18 cellular contexts compared by ENCODE assay signal in the genomic region with DNA sequence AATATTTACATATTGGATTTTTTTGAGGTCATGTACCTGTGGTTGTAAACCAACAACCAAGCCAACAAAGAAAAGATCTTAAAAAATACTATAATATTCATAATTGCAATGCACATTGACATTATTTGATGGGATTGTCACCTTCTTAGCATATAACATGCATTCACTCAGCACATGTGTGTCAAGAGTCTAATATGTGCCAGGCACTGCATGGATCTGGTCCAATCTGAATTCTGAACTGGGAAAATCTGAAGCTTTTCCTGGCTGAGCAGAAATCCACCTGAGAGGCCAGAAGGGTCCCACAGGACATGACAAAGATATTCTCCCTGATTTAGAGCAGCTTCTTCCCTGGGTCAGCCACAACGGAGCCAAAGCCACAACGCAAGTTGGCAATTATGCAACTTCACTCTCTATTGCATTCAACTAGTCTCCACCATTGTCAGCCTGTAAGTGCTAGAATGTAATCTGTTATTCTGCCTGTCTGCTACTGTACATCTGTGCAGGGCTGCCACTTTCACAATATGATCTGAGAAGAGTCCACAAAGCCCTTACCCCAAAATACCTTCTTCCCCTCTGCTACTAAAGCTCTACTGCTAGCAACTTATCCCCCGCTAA. TPM values are rescaled to one million over a fixed set of nuclear protein-coding genes. Genes with fewer than 3 reads are reported as not detected.
A peak's percentile ranks its signal among the peaks of the same experiment; 100 is the strongest.
DNase-seq lines count a peak whose midpoint lies in the region; ATAC-seq and TF ChIP-seq lines count a peak whose summit lies in the region.
"Had no signal": no experiment of that assay in that cellular context is flagged by ENCODE, and none has a peak within 500 bp of the region (broad histone marks: within the 10 kb centered on the region; RNA-seq: fewer than 3 reads in every experiment).

No MANE protein-coding gene starts in this region.

- H3K27ac ChIP-seq in BLaER1 treated with 17β-estradiol and CSF1 and Interleukin-3, amounts not matched to agents 10 nM and 100 nM: 0 out of 22 replicates have a peak overlapping the region, but pooled peaks of 2 of the 11 experiments have one; percentile 20 to 21
- no peak overlapping the region for H3K27ac ChIP-seq in left lung
- H3K27ac ChIP-seq: A549 had no signal

- peaks cover 12 to 29% (median 23%) of the 10 kb centered on the region in 10 experiments for H3K4me1 ChIP-seq in BLaER1 treated with 17β-estradiol and CSF1 and Interleukin-3, amounts not matched to agents 10 nM and 100 nM
- H3K4me1 ChIP-seq in left lung: peaks cover 0 to 8% of the 10 kb centered on the region in 2 donors
- H3K4me1 ChIP-seq: A549, Caco-2 had no signal

- H4K20me1 ChIP-seq in BLaER1 treated with 17β-estradiol and CSF1 and Interleukin-3, amounts not matched to agents 10 nM and 100 nM: no peaks in the 10 kb centered on the region

- no peak overlapping the region for H3K4me3 ChIP-seq in BLaER1 treated with 17β-estradiol and CSF1 and Interleukin-3, amounts not matched to agents 10 nM and 100 nM
- no peak overlapping the region for H3K4me3 ChIP-seq in left lung
- H3K4me3 ChIP-seq: A549 had no signal

- CTCF ChIA-PET in activated CD8-positive, alpha-beta T cell treated with anti-CD3 and anti-CD28 coated beads, Interleukin-2, amount 10 ng/mL, durations not matched to agents 7 days and 5 days (lab: Charles Lee): no interaction called here

- intact Hi-C loops in left lung (cut with DNase I): no loop called here

- H3K27ac Mint-ChIP-seq in activated CD8-positive, alpha-beta T cell treated with anti-CD3 and anti-CD28 coated beads, Interleukin-2, amount 10 ng/mL, durations not matched to agents 7 days and 5 days: no peak overlapping the region

- no peaks in the 10 kb centered on the region for H3K4me1 Mint-ChIP-seq in activated CD8-positive, alpha-beta T cell treated with anti-CD3 and anti-CD28 coated beads, Interleukin-2, amount 10 ng/mL, durations not matched to agents 7 days and 5 days (ENCODE audit: low read depth)

- no peaks in the 10 kb centered on the region for H3K9me3 Mint-ChIP-seq in activated CD8-positive, alpha-beta T cell treated with anti-CD3 and anti-CD28 coated beads, Interleukin-2, amount 10 ng/mL, durations not matched to agents 7 days and 5 days (ENCODE audit: insufficient read depth)

- no peak for TF ChIP-seq CTCF in left lung (IDR thresholded peaks at IDR 0.05)

- POLR2A ChIA-PET in activated CD8-positive, alpha-beta T cell treated with anti-CD3 and anti-CD28 coated beads, Interleukin-2, amount 10 ng/mL, durations not matched to agents 7 days and 5 days (lab: Charles Lee): no interaction called here

- H3K27me3 Mint-ChIP-seq in activated CD8-positive, alpha-beta T cell treated with anti-CD3 and anti-CD28 coated beads, Interleukin-2, amount 10 ng/mL, durations not matched to agents 7 days and 5 days (ENCODE audit: low read depth): peaks cover 6% of the 10 kb centered on the region

- H3K9me3 ChIP-seq in BLaER1 treated with 17β-estradiol and CSF1 and Interleukin-3, amounts not matched to agents 10 nM and 100 nM (replicated peaks in 1 of 11): peaks cover 0 to 12% (median 6%) of the 10 kb centered on the region in 11 experiments; a peak in 1 of 22 replicates
- H3K9me3 ChIP-seq in left lung: no peaks in the 10 kb centered on the region
- H3K9me3 ChIP-seq: A549, Caco-2 had no signal

- H3K4me3 Mint-ChIP-seq in activated CD8-positive, alpha-beta T cell treated with anti-CD3 and anti-CD28 coated beads, Interleukin-2, amount 10 ng/mL, durations not matched to agents 7 days and 5 days: no peak overlapping the region

- no peaks in the 10 kb centered on the region for H3K27me3 ChIP-seq in BLaER1 treated with 17β-estradiol and CSF1 and Interleukin-3, amounts not matched to agents 10 nM and 100 nM
- peaks cover 0 to 18% of the 10 kb centered on the region in 2 donors for H3K27me3 ChIP-seq in left lung

- ATAC-seq in left lung: peak; percentile 21
- no peak for ATAC-seq in activated CD8-positive, alpha-beta T cell treated with anti-CD3 and anti-CD28 coated beads, Interleukin-2, amount 10 ng/mL, durations not matched to agents 7 days and 5 days
- ATAC-seq: A549 had no signal

- H3K4me2 ChIP-seq in BLaER1 treated with 17β-estradiol and CSF1 and Interleukin-3, amounts not matched to agents 10 nM and 100 nM: peak overlapping the region; percentile 18 to 68 (median 58); a peak in 20 of 22 replicates
- H3K4me2 ChIP-seq: A549 had no signal

- DNase-seq in MV-4-11 (lab: John Stamatoyannopoulos, UW): peak; percentile 93
- DNase-seq in SKM-1 (lab: John Stamatoyannopoulos, UW; ENCODE audit: unreplicated experiment): peak; percentile 54
- DNase-seq in left lung: no peak
- no peak for DNase-seq in ecto neural progenitor cell (ENCODE audit: low spot score)
- no peak for DNase-seq in activated CD8-positive, alpha-beta T cell treated with anti-CD3 and anti-CD28 coated beads, Interleukin-2, amount 10 ng/mL, durations not matched to agents 7 days and 5 days
- no peak for DNase-seq in 8988T
- no peak for DNase-seq in stimulated activated CD4-positive, alpha-beta T cell treated with anti-CD3 and anti-CD28 coated beads, Interleukin-4, amount 100 ng/mL, for 24 hours
- DNase-seq: Caco-2, DMS153, Karpas-422, MM.1S, NCI-H1436, NCI-H2029, NCI-H774, SHP77 had no signal

- H3K36me3 Mint-ChIP-seq in activated CD8-positive, alpha-beta T cell treated with anti-CD3 and anti-CD28 coated beads, Interleukin-2, amount 10 ng/mL, durations not matched to agents 7 days and 5 days (ENCODE audit: low read depth): no peaks in the 10 kb centered on the region

- peaks cover 0 to 54% (median 25%) of the 10 kb centered on the region in 11 experiments; a peak in 16 of 22 replicates for H3K36me3 ChIP-seq in BLaER1 treated with 17β-estradiol and CSF1 and Interleukin-3, amounts not matched to agents 10 nM and 100 nM
- H3K36me3 ChIP-seq in left lung: no peaks in the 10 kb centered on the region

- H3K9ac ChIP-seq in BLaER1 treated with 17β-estradiol and CSF1 and Interleukin-3, amounts not matched to agents 10 nM and 100 nM: no peak overlapping the region

RNA-seq across cellular contexts. Expression of gene DDO, which starts 17.0 kb away (rescaled TPM):
- total RNA-seq in left lung: 1 to 10 TPM; 2.3 to 2.4 TPM
- total RNA-seq in activated CD8-positive, alpha-beta T cell treated with anti-CD3 and anti-CD28 coated beads, Interleukin-2, amount 10 ng/mL, durations not matched to agents 7 days and 5 days: not detected
- total RNA-seq: Caco-2 had no signal

RNA-seq across cellular contexts. Expression of gene SLC22A16, which starts 44.0 kb away (rescaled TPM):
- total RNA-seq in left lung: 1 to 10 TPM in 1 of 2 donors, under 1 TPM in 1; 0.52 to 5.4 TPM
- total RNA-seq in activated CD8-positive, alpha-beta T cell treated with anti-CD3 and anti-CD28 coated beads, Interleukin-2, amount 10 ng/mL, durations not matched to agents 7 days and 5 days: not detected
- total RNA-seq: Caco-2, NCI-H460 had no signal

Comparison
In these comparisons a context has a peak if more than half of its experiments do, and no peak if none do; other contexts are left out.
1. DNase-seq: peak in MV-4-11 (single experiment) and SKM-1 (single experiment); none in left lung (0 of 2), ecto neural progenitor cell (single experiment), activated CD8-positive, alpha-beta T cell treated with anti-CD3 and anti-CD28 coated beads, Interleukin-2, amount 10 ng/mL, durations not matched to agents 7 days and 5 days (single experiment), 8988T (single experiment) and stimulated activated CD4-positive, alpha-beta T cell treated with anti-CD3 and anti-CD28 coated beads, Interleukin-4, amount 100 ng/mL, for 24 hours (single experiment).